In genomic region chr18:44654555-44654954, GRCh38 we compare ENCODE assay signal across 13 cellular contexts. TPM values are rescaled to one million over a fixed set of nuclear protein-coding genes. Genes with fewer than 3 reads are reported as not detected.
DNase-seq lines count a peak whose midpoint lies in the region; ATAC-seq, FAIRE-seq and TF ChIP-seq lines count a peak whose summit lies in the region.
"Had no signal": no experiment of that assay in that cellular context is flagged by ENCODE, and none has a peak within 500 bp of the region (broad histone marks: within the 10 kb centered on the region; RNA-seq: fewer than 3 reads in every experiment).

No MANE protein-coding gene starts in this region.

- H3K79me2 ChIP-seq in astrocyte (ENCODE audit: insufficient read depth, low read length) (no peaks in the 10 kb centered on the region), Karpas-422 (ENCODE audit: low read length) (no peaks in the 10 kb centered on the region)

- H3K27ac Mint-ChIP-seq in astrocyte (ENCODE audit: unreplicated experiment): peak overlapping the region; percentile 90
- H3K27ac Mint-ChIP-seq: activated T-cell treated with anti-CD3 and anti-CD28 coated beads, Interleukin-2, amount 50 U/mL, for 24 hours had no signal

- H2AFZ ChIP-seq in astrocyte (ENCODE audit: low read depth, low read length) (no peak overlapping the region), Karpas-422 (ENCODE audit: low read length) (no peak overlapping the region)

- H3K36me3 ChIP-seq in astrocyte (ENCODE audit: insufficient read depth, low read length) (no peaks in the 10 kb centered on the region), Karpas-422 (ENCODE audit: insufficient read depth, low read length) (no peaks in the 10 kb centered on the region)
- H3K36me3 ChIP-seq: cardiac muscle cell, uterus had no signal

- no peak overlapping the region for H3K4me3 ChIP-seq in astrocyte (ENCODE audit: insufficient read depth, low read depth, low read length)
- H3K4me3 ChIP-seq in Karpas-422 (ENCODE audit: low read length): no peak overlapping the region
- H3K4me3 ChIP-seq: cardiac muscle cell, skin epidermis, uterus had no signal

- H3K27me3 ChIP-seq in astrocyte (ENCODE audit: insufficient read depth, low read length) (no peaks in the 10 kb centered on the region), Karpas-422 (ENCODE audit: low read length) (no peaks in the 10 kb centered on the region)
- H3K27me3 ChIP-seq: cardiac muscle cell, uterus had no signal

- H3K27me3 Mint-ChIP-seq in astrocyte (ENCODE audit: low read depth, unreplicated experiment): no peaks in the 10 kb centered on the region
- H3K27me3 Mint-ChIP-seq: IgD-negative memory B cell had no signal

- peaks cover 3% of the 10 kb centered on the region for H3K9me3 Mint-ChIP-seq in astrocyte (ENCODE audit: unreplicated experiment)
- H3K9me3 Mint-ChIP-seq: activated T-cell treated with anti-CD3 and anti-CD28 coated beads, Interleukin-2, amount 50 U/mL, for 24 hours; IgD-negative memory B cell had no signal

- no peak overlapping the region for H3K4me3 Mint-ChIP-seq in astrocyte (ENCODE audit: unreplicated experiment)
- H3K4me3 Mint-ChIP-seq: activated T-cell treated with anti-CD3 and anti-CD28 coated beads, Interleukin-2, amount 50 U/mL, for 24 hours; IgD-negative memory B cell had no signal

- peaks cover 30% of the 10 kb centered on the region for H3K4me1 ChIP-seq in astrocyte (ENCODE audit: insufficient read depth, low read length)
- no peaks in the 10 kb centered on the region for H3K4me1 ChIP-seq in Karpas-422 (ENCODE audit: low read length)
- H3K4me1 ChIP-seq: uterus had no signal

- H3K9me2 ChIP-seq in Karpas-422 (replicated peaks; ENCODE audit: insufficient read depth, low read length): no peaks in the 10 kb centered on the region

- H3K9ac ChIP-seq in astrocyte (ENCODE audit: low read length) (peak overlapping the region; percentile 25), Karpas-422 (ENCODE audit: low read length) (no peak overlapping the region)

- H3K27ac ChIP-seq in astrocyte (ENCODE audit: low read depth, low read length) (peak overlapping the region; percentile 57), Karpas-422 (ENCODE audit: low read length) (no peak overlapping the region)
- H3K27ac ChIP-seq: cardiac muscle cell, uterus had no signal

- H3K4me2 ChIP-seq in astrocyte (ENCODE audit: low read length) (peak overlapping the region; percentile 50), Karpas-422 (ENCODE audit: low read depth, low read length, poor library complexity, severe bottlenecking) (no peak overlapping the region)

- DNase-seq in HPDE6-E6E7 (ENCODE audit: extremely low spot score) (peak; percentile 66), astrocyte (ENCODE audit: low read depth) (peak; percentile 90), glomerular visceral epithelial cell (ENCODE audit: extremely low spot score) (peak; percentile 79), stromal cell of bone marrow (ENCODE audit: low read depth) (peak; percentile 33), NOMO-1 treated with DMSO at 0.1 percent for 48 hours (lab: John Stamatoyannopoulos, UW; ENCODE audit: unreplicated experiment) (no peak), Karpas-422 (no peak)
- DNase-seq: activated T-cell treated with anti-CD3 and anti-CD28 coated beads, Interleukin-2, amount 50 U/mL, for 24 hours; uterus had no signal

- H3K36me3 Mint-ChIP-seq in astrocyte (ENCODE audit: low read depth, unreplicated experiment): no peaks in the 10 kb centered on the region
- H3K36me3 Mint-ChIP-seq: IgD-negative memory B cell had no signal

- TF ChIP-seq CTCF in astrocyte (IDR thresholded peaks at IDR 0.05; ENCODE audit: insufficient read depth, low read depth, low read length): no peak

- peak; percentile 71 for FAIRE-seq in astrocyte (lab: Jason Lieb, UNC)
- FAIRE-seq: TTC549 had no signal

- peaks cover 36% of the 10 kb centered on the region for H3K4me1 Mint-ChIP-seq in astrocyte (ENCODE audit: low read depth, unreplicated experiment)
- H3K4me1 Mint-ChIP-seq: IgD-negative memory B cell had no signal

- no peak for ATAC-seq in HG02642 (IDR thresholded peaks at IDR 0.05; ENCODE audit: poor library complexity, unreplicated experiment)

- H3K9me3 ChIP-seq in astrocyte (ENCODE audit: insufficient read depth, low read depth, low read length) (no peaks in the 10 kb centered on the region), Karpas-422 (ENCODE audit: low read length) (no peaks in the 10 kb centered on the region)
- H3K9me3 ChIP-seq: uterus had no signal

- no peaks in the 10 kb centered on the region for H4K20me1 ChIP-seq in astrocyte (ENCODE audit: insufficient read depth, low read length)
- no peaks in the 10 kb centered on the region for H4K20me1 ChIP-seq in Karpas-422 (ENCODE audit: insufficient read depth, low read depth, low read length)

RNA-seq across cellular contexts. Expression of gene SETBP1, which starts 26.1 kb away (rescaled TPM):
- total RNA-seq in astrocyte: 8.5 and 12.4 TPM in 2 replicates
- 3.4 and 5.4 TPM in 2 replicates for total RNA-seq in Karpas-422 (2014; rRNA removed; shearing (Covaris generic); ENCODE audit: low replicate concordance)

Comparison
In these comparisons a context has a peak if more than half of its experiments do, and no peak if none do; other contexts are left out.
1. DNase-seq: peak in HPDE6-E6E7 (single experiment), astrocyte (single experiment), glomerular visceral epithelial cell (single experiment) and stromal cell of bone marrow (single experiment); none in NOMO-1 treated with DMSO at 0.1 percent for 48 hours (single experiment) and Karpas-422 (single experiment).